ENCODE assay signal across 18 cellular contexts in genomic region chr2:62489702-62490101, GRCh38. TPM values are rescaled to one million over a fixed set of nuclear protein-coding genes. Genes with fewer than 3 reads are reported as not detected.
DNase-seq lines count a peak whose midpoint lies in the region; ATAC-seq and TF ChIP-seq lines count a peak whose summit lies in the region.
"Had no signal": no experiment of that assay in that cellular context is flagged by ENCODE, and none has a peak within 500 bp of the region (broad histone marks: within the 10 kb centered on the region; RNA-seq: fewer than 3 reads in every experiment).

No MANE protein-coding gene starts in this region.

- H3K27ac ChIP-seq in neural cell (ENCODE audit: low read length) (peak overlapping the region; percentile 37), tibial artery (peak overlapping the region; percentile 18 to 48)
- H3K27ac ChIP-seq: GM23248 had no signal

- TF ChIP-seq RAD21 in neural cell (conservative IDR thresholded peaks at IDR 0.05) = no peak

- H2AFZ ChIP-seq in neural cell (ENCODE audit: low read depth, low read length) = no peak overlapping the region

- H3K36me3 ChIP-seq in adipocyte (ENCODE audit: control insufficient read depth, insufficient read depth, low read length, severe bottlenecking) (no peaks in the 10 kb centered on the region), neural cell (ENCODE audit: insufficient read depth, low read length) (no peaks in the 10 kb centered on the region), tibial artery (no peaks in the 10 kb centered on the region)
- H3K36me3 ChIP-seq: BE2C had no signal

- H3K27me3 ChIP-seq in adipocyte (replicated peaks; ENCODE audit: control insufficient read depth, insufficient read depth, low read length) = no peaks in the 10 kb centered on the region
- no peaks in the 10 kb centered on the region for H3K27me3 ChIP-seq in neural cell (ENCODE audit: insufficient read depth, low read depth, low read length)
- no peaks in the 10 kb centered on the region for H3K27me3 ChIP-seq in tibial artery
- H3K27me3 ChIP-seq: BE2C had no signal

- intact Hi-C loops in tibial artery (cut with DNase I; ENCODE audit: low total_unique reads) = no loop called here

- H3K9me2 ChIP-seq in neural cell (ENCODE audit: insufficient read depth, low read length) = no peaks in the 10 kb centered on the region

- no peaks in the 10 kb centered on the region for H3K27me3 Mint-ChIP-seq in chondrocyte (ENCODE audit: low read depth)
- H3K27me3 Mint-ChIP-seq in stimulated activated naive CD8-positive, alpha-beta T cell treated with anti-CD3 and anti-CD28 coated beads, Interleukin-15, amount 100 ng/mL, for 72 hours = no peaks in the 10 kb centered on the region

- H3K4me1 ChIP-seq in adipocyte (ENCODE audit: control insufficient read depth, insufficient read depth, low read length) (peaks cover 44% of the 10 kb centered on the region), tibial artery (peaks cover 0 to 57% (median 29%) of the 10 kb centered on the region in 4 donors)
- H3K4me1 ChIP-seq: BE2C had no signal

- H3K4me2 ChIP-seq in neural cell (ENCODE audit: low read length) = peak overlapping the region; percentile 37

- TF ChIP-seq CTCF in chondrocyte (IDR thresholded peaks at IDR 0.05) (no peak), neural cell (IDR thresholded peaks at IDR 0.05; ENCODE audit: poor library complexity, severe bottlenecking) (no peak), tibial artery (IDR thresholded peaks at IDR 0.05) (no peak)

- H3K9ac ChIP-seq in adipocyte (ENCODE audit: low read length) (peak overlapping the region; percentile 70), neural cell (ENCODE audit: low read length) (no peak overlapping the region)
- H3K9ac ChIP-seq: GM23248 had no signal

- H3K36me3 Mint-ChIP-seq in chondrocyte (ENCODE audit: low read depth) = no peaks in the 10 kb centered on the region
- H3K36me3 Mint-ChIP-seq: CD4-positive, CD25-positive, alpha-beta regulatory T cell had no signal

- H4K20me1 ChIP-seq in neural cell (ENCODE audit: insufficient read depth) = no peaks in the 10 kb centered on the region

- no peak for TF ChIP-seq EP300 in neural cell (conservative IDR thresholded peaks at IDR 0.05; ENCODE audit: poor library complexity, severe bottlenecking)

- H3K79me2 ChIP-seq in neural cell (replicated peaks; ENCODE audit: insufficient read depth, low read length) = no peaks in the 10 kb centered on the region

- H3K27ac Mint-ChIP-seq in chondrocyte (ENCODE audit: unreplicated experiment) = peak overlapping the region; percentile 90
- H3K27ac Mint-ChIP-seq in stimulated activated naive CD8-positive, alpha-beta T cell treated with anti-CD3 and anti-CD28 coated beads, Interleukin-15, amount 100 ng/mL, for 72 hours = no peak overlapping the region
- H3K27ac Mint-ChIP-seq: CD4-positive, CD25-positive, alpha-beta regulatory T cell; CD8-positive, alpha-beta memory T cell had no signal

- H3K9me3 ChIP-seq in adipocyte (ENCODE audit: control insufficient read depth, low read length) (no peaks in the 10 kb centered on the region), neural cell (ENCODE audit: low read length) (no peaks in the 10 kb centered on the region), tibial artery (no peaks in the 10 kb centered on the region)
- H3K9me3 ChIP-seq: BE2C had no signal

- H3K4me3 Mint-ChIP-seq in chondrocyte (ENCODE audit: unreplicated experiment) = no peak overlapping the region
- no peak overlapping the region for H3K4me3 Mint-ChIP-seq in stimulated activated naive CD8-positive, alpha-beta T cell treated with anti-CD3 and anti-CD28 coated beads, Interleukin-15, amount 100 ng/mL, for 72 hours
- H3K4me3 Mint-ChIP-seq: CD4-positive, CD25-positive, alpha-beta regulatory T cell; CD8-positive, alpha-beta memory T cell had no signal

- no peaks in the 10 kb centered on the region for H3F3A ChIP-seq in neural cell (ENCODE audit: insufficient read depth, low read length, poor library complexity, severe bottlenecking)

- H3K9me3 Mint-ChIP-seq in chondrocyte (ENCODE audit: low read depth) = no peaks in the 10 kb centered on the region
- no peaks in the 10 kb centered on the region for H3K9me3 Mint-ChIP-seq in stimulated activated naive CD8-positive, alpha-beta T cell treated with anti-CD3 and anti-CD28 coated beads, Interleukin-15, amount 100 ng/mL, for 72 hours
- H3K9me3 Mint-ChIP-seq: CD4-positive, CD25-positive, alpha-beta regulatory T cell; CD8-positive, alpha-beta memory T cell had no signal

- no peak for DNase-seq in adipocyte (ENCODE audit: low read depth)
- no peak for DNase-seq in chondrocyte (ENCODE audit: low spot score)
- DNase-seq in tibial artery = no peak
- DNase-seq in stimulated activated naive CD8-positive, alpha-beta T cell treated with anti-CD3 and anti-CD28 coated beads, Interleukin-15, amount 100 ng/mL, for 72 hours = no peak
- no peak for DNase-seq in activated CD4-positive, alpha-beta T cell treated with anti-CD3 and anti-CD28 coated beads for 4 hours
- DNase-seq: ACHN; BE2C; C1 segment of cervical spinal cord; CD4-positive, CD25-positive, alpha-beta regulatory T cell; CD8-positive, alpha-beta memory T cell; COR-L47; DMS 273 treated with DMSO at 0.1 percent for 48 hours; DMS53; DND-41 had no signal

- peak overlapping the region; percentile 33 for H3K4me3 ChIP-seq in adipocyte (ENCODE audit: low read length)
- no peak overlapping the region for H3K4me3 ChIP-seq in neural cell (ENCODE audit: low read length)
- no peak overlapping the region for H3K4me3 ChIP-seq in tibial artery
- H3K4me3 ChIP-seq: GM12878, GM23248 had no signal

- no peak for ATAC-seq in stimulated activated naive CD8-positive, alpha-beta T cell treated with anti-CD3 and anti-CD28 coated beads, Interleukin-15, amount 100 ng/mL, for 72 hours
- ATAC-seq in HG03460 (IDR thresholded peaks at IDR 0.05; ENCODE audit: unreplicated experiment) = no peak
- ATAC-seq: GM12878 had no signal

- peaks cover 41% of the 10 kb centered on the region for H3K4me1 Mint-ChIP-seq in chondrocyte (ENCODE audit: low read depth)
- H3K4me1 Mint-ChIP-seq in stimulated activated naive CD8-positive, alpha-beta T cell treated with anti-CD3 and anti-CD28 coated beads, Interleukin-15, amount 100 ng/mL, for 72 hours = no peaks in the 10 kb centered on the region
- H3K4me1 Mint-ChIP-seq: CD4-positive, CD25-positive, alpha-beta regulatory T cell; CD8-positive, alpha-beta memory T cell had no signal

TF ChIP-seq in neural cell, 6 proteins besides CTCF, POLR2A, EP300 and RAD21:
- no peak for TF ChIP-seq EZH2 (IDR thresholded peaks at IDR 0.05; ENCODE audit: borderline replicate concordance, insufficient read depth, low read length, poor library complexity, severe bottlenecking)
TF ChIP-seq in neural cell: peak in this region for 0.

RNA-seq across cellular contexts. Expression of gene TMEM17, which starts 16.3 kb away (rescaled TPM):
- 2.6 to 3.8 TPM (median 3.8 TPM) in 3 replicates for total RNA-seq in chondrocyte
- polyA plus RNA-seq in neural cell = 7.1 and 8.6 TPM in 2 replicates
- 4.6 and 5.9 TPM in 2 replicates for polyA minus RNA-seq in neural cell
- total RNA-seq: CD4-positive, CD25-positive, alpha-beta regulatory T cell had no signal
- polyA plus RNA-seq: CD4-positive, CD25-positive, alpha-beta regulatory T cell; CD8-positive, alpha-beta memory T cell had no signal
